In the genomic region with DNA sequence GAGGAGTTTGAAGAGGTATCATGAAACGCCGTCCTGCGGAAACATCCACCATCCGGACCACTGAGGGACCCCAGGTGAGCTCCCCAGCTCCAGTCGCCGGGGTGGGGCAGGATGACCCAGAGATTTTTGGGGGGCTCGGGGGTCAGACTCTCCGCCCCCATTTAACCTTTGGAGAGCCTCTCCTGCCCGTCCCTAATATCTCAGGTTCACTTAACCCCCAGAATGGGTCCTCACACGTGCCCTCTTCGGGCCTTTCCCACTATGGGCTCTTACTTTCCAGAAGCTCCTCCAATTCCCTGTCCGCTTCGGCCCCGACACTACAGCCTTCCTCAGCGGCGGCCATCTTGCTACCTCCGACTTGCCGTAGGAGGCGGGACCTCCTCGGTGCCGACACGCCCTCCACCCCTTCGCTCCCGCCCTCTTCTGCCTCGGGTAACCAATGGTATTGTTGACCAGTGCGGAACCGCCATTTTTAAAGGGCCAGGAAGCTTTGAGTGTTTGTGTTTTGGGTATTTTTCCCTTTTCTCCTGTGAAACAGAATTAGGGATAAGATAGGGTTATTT, we compare ENCODE assay signal across 8 cellular contexts. TPM values are rescaled to one million over a fixed set of nuclear protein-coding genes. Genes with fewer than 3 reads are reported as not detected.
DNase-seq lines count a peak whose midpoint lies in the region; ATAC-seq and TF ChIP-seq lines count a peak whose summit lies in the region.

A gene with protein sequence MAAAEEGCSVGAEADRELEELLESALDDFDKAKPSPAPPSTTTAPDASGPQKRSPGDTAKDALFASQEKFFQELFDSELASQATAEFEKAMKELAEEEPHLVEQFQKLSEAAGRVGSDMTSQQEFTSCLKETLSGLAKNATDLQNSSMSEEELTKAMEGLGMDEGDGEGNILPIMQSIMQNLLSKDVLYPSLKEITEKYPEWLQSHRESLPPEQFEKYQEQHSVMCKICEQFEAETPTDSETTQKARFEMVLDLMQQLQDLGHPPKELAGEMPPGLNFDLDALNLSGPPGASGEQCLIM (minus strand): TSS at position 352 of the 563 bp plus-strand sequence. CDS start 9 bp downstream, at position 343.

- H3K36me3 ChIP-seq in left lung = peaks cover 0 to 53% of the 10 kb centered on the region in 2 donors

- no peaks in the 10 kb centered on the region for H3K27me3 ChIP-seq in left lung

- intact Hi-C loops in dendritic cell treated with granulocyte-macrophage colony-stimulating factor and Interleukin-4, amounts not matched to agents 40 ng/mL and 50 ng/mL, for 4 days (cut with micrococcal nuclease) = loop anchor here (1.0 to 5.0 kb wide), 2 partner anchors 23 to 93 kb away; a partner anchor contains a TSS
- intact Hi-C loops in left lung (cut with DNase I) = no loop called here

- H3K36me3 Mint-ChIP-seq in dendritic cell treated with granulocyte-macrophage colony-stimulating factor and Interleukin-4, amounts not matched to agents 40 ng/mL and 50 ng/mL, for 4 days (ENCODE audit: low read depth) = peaks cover 60% of the 10 kb centered on the region

- TF ChIP-seq CTCF in C4-2B (conservative IDR thresholded peaks at IDR 0.05) = no peak
- TF ChIP-seq CTCF in left lung (IDR thresholded peaks at IDR 0.05) = no peak

- peak within 1 kb of the TSS; percentile 93 for H3K27ac Mint-ChIP-seq in dendritic cell treated with granulocyte-macrophage colony-stimulating factor and Interleukin-4, amounts not matched to agents 40 ng/mL and 50 ng/mL, for 4 days

- H3K27ac ChIP-seq in C4-2B (peak within 1 kb of the TSS; percentile 83), left lung (peak within 1 kb of the TSS; percentile 82 to 87)

- peaks cover 11 to 23% of the 10 kb centered on the region in 2 donors for H3K4me1 ChIP-seq in left lung

- no peaks in the 10 kb centered on the region for H3K9me3 Mint-ChIP-seq in dendritic cell treated with granulocyte-macrophage colony-stimulating factor and Interleukin-4, amounts not matched to agents 40 ng/mL and 50 ng/mL, for 4 days

- H3K4me3 ChIP-seq in left lung = peak within 1 kb of the TSS; percentile 93 to 97

- ATAC-seq in GM19395 (IDR thresholded peaks at IDR 0.05; ENCODE audit: unreplicated experiment) = peak; percentile 95
- ATAC-seq in HG03565 (IDR thresholded peaks at IDR 0.05; ENCODE audit: unreplicated experiment) = peak; percentile 96
- ATAC-seq in left lung = peak; percentile 100

- no peaks in the 10 kb centered on the region for H3K9me3 ChIP-seq in left lung

- H3K4me1 Mint-ChIP-seq in dendritic cell treated with granulocyte-macrophage colony-stimulating factor and Interleukin-4, amounts not matched to agents 40 ng/mL and 50 ng/mL, for 4 days (ENCODE audit: low read depth) = peaks cover 25% of the 10 kb centered on the region

- H3K4me3 Mint-ChIP-seq in dendritic cell treated with granulocyte-macrophage colony-stimulating factor and Interleukin-4, amounts not matched to agents 40 ng/mL and 50 ng/mL, for 4 days = peak within 1 kb of the TSS; percentile 99

- no peaks in the 10 kb centered on the region for H3K27me3 Mint-ChIP-seq in dendritic cell treated with granulocyte-macrophage colony-stimulating factor and Interleukin-4, amounts not matched to agents 40 ng/mL and 50 ng/mL, for 4 days

- peak; percentile 84 for DNase-seq in NCI-H774 (lab: John Stamatoyannopoulos, UW)
- DNase-seq in activated CD4-positive, alpha-beta T cell treated with anti-CD3 and anti-CD28 coated beads, Interleukin-2, amount 50 U/mL, for 4 hours = peak; percentile 90 to 92
- peak; percentile 95 for DNase-seq in left lung
- peak; percentile 88 to 91 for DNase-seq in stimulated activated CD4-positive, alpha-beta T cell treated with anti-CD3 and anti-CD28 coated beads, Interleukin-2, amount 100 ng/mL, for 48 hours

RNA-seq across cellular contexts. Expression of the gene that starts here (rescaled TPM):
- 10 to 100 TPM; 42.9 to 57.1 TPM for total RNA-seq in left lung

Comparison
In these comparisons a context has a peak if more than half of its experiments do, and no peak if none do; other contexts are left out.
1. Peak in every context shown above with its lines: DNase-seq, ATAC-seq, H3K4me3 ChIP-seq and H3K27ac ChIP-seq.